21 cellular contexts compared by ENCODE assay signal in the genomic region with DNA sequence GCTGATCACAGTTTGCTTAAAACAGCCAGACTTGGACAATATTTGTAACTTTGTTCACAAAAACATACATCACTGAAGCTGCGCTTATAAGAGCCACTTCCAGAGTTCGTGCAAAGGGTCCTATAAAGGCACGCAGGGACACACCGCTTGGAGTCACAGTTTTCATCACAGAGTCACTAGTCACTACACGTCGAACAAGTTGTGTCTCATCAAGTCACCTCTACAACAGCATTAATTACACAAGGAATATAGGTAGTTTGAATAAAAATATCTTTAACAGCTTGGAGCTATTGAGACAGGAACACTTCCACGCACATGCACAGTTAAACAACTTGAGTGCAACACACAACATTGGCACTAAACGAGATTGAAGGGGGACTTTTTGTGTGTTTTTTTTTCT. TPM values are rescaled to one million over a fixed set of nuclear protein-coding genes. Genes with fewer than 3 reads are reported as not detected.
DNase-seq lines count a peak whose midpoint lies in the region; ATAC-seq and TF ChIP-seq lines count a peak whose summit lies in the region.
"Had no signal": no experiment of that assay in that cellular context is flagged by ENCODE, and none has a peak within 500 bp of the region (broad histone marks: within the 10 kb centered on the region; RNA-seq: fewer than 3 reads in every experiment).

No MANE protein-coding gene starts in this region.

- TSS peak; percentile 22 for BruUV-seq in MCF 10A (replicated peaks; lab: Mats Ljungman, UMichigan)

- H2AFZ ChIP-seq in GM23338 = no peak overlapping the region

- peaks cover 31% of the 10 kb centered on the region for H3K4me1 ChIP-seq in GM23338 (ENCODE audit: insufficient read depth)

- H3K4me1 Mint-ChIP-seq in GM23338 (peaks cover 21% of the 10 kb centered on the region), MCF 10A (ENCODE audit: insufficient read depth, unreplicated experiment) (peaks cover 39% of the 10 kb centered on the region), progenitor cell of endocrine pancreas (ENCODE audit: low read depth) (peaks cover 46% of the 10 kb centered on the region)
- H3K4me1 Mint-ChIP-seq in activated CD4-positive, alpha-beta T cell treated with anti-CD3 and anti-CD28 coated beads, Interleukin-2, amount 10 ng/mL, durations not matched to agents 24 days and 14 days = no peaks in the 10 kb centered on the region

- no peak overlapping the region for H3K27ac Mint-ChIP-seq in GM23338
- H3K27ac Mint-ChIP-seq in MCF 10A (ENCODE audit: low read depth, unreplicated experiment) = peak overlapping the region; percentile 99
- H3K27ac Mint-ChIP-seq in progenitor cell of endocrine pancreas = peak overlapping the region; percentile 92
- no peak overlapping the region for H3K27ac Mint-ChIP-seq in activated CD4-positive, alpha-beta T cell treated with anti-CD3 and anti-CD28 coated beads, Interleukin-2, amount 10 ng/mL, durations not matched to agents 24 days and 14 days
- H3K27ac Mint-ChIP-seq: activated B cell treated with CpG ODN at 0.5 μM for 24 hours, endodermal cell, T-cell had no signal

- CTCF ChIA-PET in MCF 10A (lab: Yijun Ruan, JAX) = interaction anchor here (0.6 to 6.7 kb wide), 17 partner anchors 9 to 451 kb away, joined by 3 to 190 read pairs (median 5); no protein-coding TSS in a partner anchor

- no peaks in the 10 kb centered on the region for H3K36me3 ChIP-seq in GM23338 (ENCODE audit: insufficient read depth)
- peaks cover 3% of the 10 kb centered on the region for H3K36me3 ChIP-seq in kidney epithelial cell (ENCODE audit: control insufficient read depth, insufficient read depth, low read length)

- POLR2A ChIA-PET in MCF 10A (lab: Yijun Ruan, JAX) = interaction anchor here (0.6 to 7.2 kb wide), 24 partner anchors 9 to 1215 kb away, joined by 3 to 459 read pairs (median 18); a partner anchor contains a TSS

- H3K36me3 Mint-ChIP-seq in GM23338 (ENCODE audit: low read depth) (no peaks in the 10 kb centered on the region; the same call in 2 of the 3 replicates), MCF 10A (ENCODE audit: insufficient read depth, unreplicated experiment) (peaks cover 29% of the 10 kb centered on the region), progenitor cell of endocrine pancreas (ENCODE audit: insufficient read depth) (peaks cover 4% of the 10 kb centered on the region)
- no peaks in the 10 kb centered on the region for H3K36me3 Mint-ChIP-seq in activated CD4-positive, alpha-beta T cell treated with anti-CD3 and anti-CD28 coated beads, Interleukin-2, amount 10 ng/mL, durations not matched to agents 24 days and 14 days (ENCODE audit: low read depth)
- H3K36me3 Mint-ChIP-seq: T-cell had no signal

- no peak overlapping the region for H3K27ac ChIP-seq in GM23338 (ENCODE audit: low read depth)
- H3K27ac ChIP-seq: HL-60 had no signal

- H3K27me3 Mint-ChIP-seq in GM23338 (ENCODE audit: insufficient read depth, low read depth, poor library complexity) (peaks cover 100% of the 10 kb centered on the region), MCF 10A (ENCODE audit: insufficient read depth, unreplicated experiment) (no peaks in the 10 kb centered on the region), progenitor cell of endocrine pancreas (peaks cover 28% of the 10 kb centered on the region)
- H3K27me3 Mint-ChIP-seq in activated CD4-positive, alpha-beta T cell treated with anti-CD3 and anti-CD28 coated beads, Interleukin-2, amount 10 ng/mL, durations not matched to agents 24 days and 14 days = peaks cover 23% of the 10 kb centered on the region

- no peaks in the 10 kb centered on the region for H3K79me2 ChIP-seq in GM23338 (replicated peaks; ENCODE audit: insufficient read depth)

- no peaks in the 10 kb centered on the region for H3K9me2 ChIP-seq in GM23338 (ENCODE audit: insufficient read depth)

- DNase-seq in GM23338 (ENCODE audit: low spot score) (no peak), MCF 10A (ENCODE audit: unreplicated experiment) (peak; percentile 55), kidney epithelial cell (ENCODE audit: low read depth) (no peak), progenitor cell of endocrine pancreas (ENCODE audit: low spot score, unreplicated experiment) (no peak), SIG-M5 treated with dmso at 0.1 percent for 504 hours (lab: John Stamatoyannopoulos, UW; ENCODE audit: unreplicated experiment) (no peak), MV-4-11 (lab: John Stamatoyannopoulos, UW) (no peak)
- no peak for DNase-seq in activated CD4-positive, alpha-beta T cell treated with anti-CD3 and anti-CD28 coated beads, Interleukin-2, amount 10 ng/mL, durations not matched to agents 24 days and 14 days
- DNase-seq: ACHN; activated B cell treated with CpG ODN at 0.5 μM for 24 hours; activated CD8-positive, alpha-beta memory T cell treated with anti-CD3 and anti-CD28 coated beads for 24 hours; cerebellar nuclear complex; foreskin melanocyte; GF-D8; NCI-H2029 treated with DMSO at 0.1 percent for 48 hours; T-cell had no signal

- H3K4me3 ChIP-seq in GM23338 = no peak overlapping the region
- H3K4me3 ChIP-seq in kidney epithelial cell (ENCODE audit: low read depth, low read length) = peak overlapping the region; percentile 72
- H3K4me3 ChIP-seq: GM12878 had no signal

- H3K9me3 Mint-ChIP-seq in GM23338 (peaks cover 10% of the 10 kb centered on the region; the same call in 2 of the 3 replicates), MCF 10A (ENCODE audit: unreplicated experiment) (no peaks in the 10 kb centered on the region), progenitor cell of endocrine pancreas (ENCODE audit: low read depth) (no peaks in the 10 kb centered on the region)
- H3K9me3 Mint-ChIP-seq in activated CD4-positive, alpha-beta T cell treated with anti-CD3 and anti-CD28 coated beads, Interleukin-2, amount 10 ng/mL, durations not matched to agents 24 days and 14 days = no peaks in the 10 kb centered on the region
- H3K9me3 Mint-ChIP-seq: activated B cell treated with CpG ODN at 0.5 μM for 24 hours, T-cell had no signal

- ATAC-seq in GM23338 = no peak
- no peak for ATAC-seq in GM19463 (IDR thresholded peaks at IDR 0.05; ENCODE audit: unreplicated experiment)
- ATAC-seq: GM12878, HCT116, T-cell had no signal

- H3K4me2 ChIP-seq in GM23338 = no peak overlapping the region

- H3F3A ChIP-seq in GM23338 (replicated peaks; ENCODE audit: low read depth) = peaks cover 37% of the 10 kb centered on the region

- TF ChIP-seq CTCF in GM23338 (conservative IDR thresholded peaks at IDR 0.05; ENCODE audit: low read depth in 2 of 2) (no peak), MCF 10A (IDR thresholded peaks at IDR 0.05; ENCODE audit: unreplicated experiment) (no peak), kidney epithelial cell (IDR thresholded peaks at IDR 0.05; ENCODE audit: insufficient read depth, low read length, poor library complexity, severe bottlenecking) (no peak), progenitor cell of endocrine pancreas (IDR thresholded peaks at IDR 0.05; ENCODE audit: unreplicated experiment) (no peak)

- H4K20me1 ChIP-seq in GM23338 (replicated peaks; ENCODE audit: insufficient read depth) = peaks cover 39% of the 10 kb centered on the region

- intact Hi-C loops in MCF 10A (cut with micrococcal nuclease) = loop anchor here (5.0 kb wide), 3 partner anchors 474 to 939 kb away; a partner anchor contains a TSS
- intact Hi-C loops in activated CD4-positive, alpha-beta T cell treated with anti-CD3 and anti-CD28 coated beads, Interleukin-2, amount 10 ng/mL, durations not matched to agents 24 days and 14 days (cut with micrococcal nuclease) = no loop called here

- H3K4me3 Mint-ChIP-seq in GM23338 (no peak overlapping the region; the same call in 2 of the 3 replicates), MCF 10A (ENCODE audit: unreplicated experiment) (peak overlapping the region; percentile 100), progenitor cell of endocrine pancreas (ENCODE audit: low read depth) (peak overlapping the region; percentile 93)
- no peak overlapping the region for H3K4me3 Mint-ChIP-seq in activated CD4-positive, alpha-beta T cell treated with anti-CD3 and anti-CD28 coated beads, Interleukin-2, amount 10 ng/mL, durations not matched to agents 24 days and 14 days
- H3K4me3 Mint-ChIP-seq: activated B cell treated with CpG ODN at 0.5 μM for 24 hours, T-cell had no signal

- H3K27me3 ChIP-seq in GM23338 (ENCODE audit: insufficient read depth) (peaks cover 100% of the 10 kb centered on the region), kidney epithelial cell (ENCODE audit: control insufficient read depth, insufficient read depth, low read length) (peaks cover 2% of the 10 kb centered on the region)

RNA-seq across cellular contexts. Expression of a gene that starts 2.3 kb away (rescaled TPM):
- not detected in 2 replicates for total RNA-seq in GM23338 (2014; rRNA removed; shearing (Covaris generic))
- not detected in 2 replicates for polyA plus RNA-seq in GM23338 (2016; fragmentation: Nextera tagmentation; extraction: Ambion mirVana)
- total RNA-seq in MCF 10A (2022) = 7.4 and 8.8 TPM in 2 replicates
- total RNA-seq in kidney epithelial cell = 18.8 and 19.1 TPM in 2 replicates
- 12.6 and 18.1 TPM in 2 replicates for total RNA-seq in progenitor cell of endocrine pancreas
- total RNA-seq in activated CD4-positive, alpha-beta T cell treated with anti-CD3 and anti-CD28 coated beads, Interleukin-2, amount 10 ng/mL, durations not matched to agents 24 days and 14 days = not detected in 2 replicates
- total RNA-seq: activated B cell treated with CpG ODN at 0.5 μM for 24 hours, endodermal cell had no signal

RNA-seq across cellular contexts. Expression of a gene that starts 6.4 kb away (rescaled TPM):
- not detected in 2 replicates for total RNA-seq in GM23338 (2014; rRNA removed; shearing (Covaris generic))
- polyA plus RNA-seq in GM23338 (2016; fragmentation: Nextera tagmentation; extraction: Ambion mirVana) = not detected in 2 replicates
- 0.96 and 2.0 TPM in 2 replicates for total RNA-seq in MCF 10A (2022)
- total RNA-seq in kidney epithelial cell = 4.8 and 10.5 TPM in 2 replicates
- 0.38 TPM in 1 of 2 replicates, not detected in the other for total RNA-seq in progenitor cell of endocrine pancreas
- not detected in 2 replicates for total RNA-seq in activated CD4-positive, alpha-beta T cell treated with anti-CD3 and anti-CD28 coated beads, Interleukin-2, amount 10 ng/mL, durations not matched to agents 24 days and 14 days
- total RNA-seq: activated B cell treated with CpG ODN at 0.5 μM for 24 hours, endodermal cell, GM12878 had no signal

RNA-seq across cellular contexts. Expression of a gene that starts 10.6 kb away (rescaled TPM):
- not detected in 2 replicates for total RNA-seq in GM23338 (2014; rRNA removed; shearing (Covaris generic))
- polyA plus RNA-seq in GM23338 (2016; fragmentation: Nextera tagmentation; extraction: Ambion mirVana) = not detected in 2 replicates
- 2.6 and 3.7 TPM in 2 replicates for total RNA-seq in MCF 10A (2022)
- total RNA-seq in kidney epithelial cell = 4.5 and 7.4 TPM in 2 replicates
- 13.7 TPM in 2 replicates for total RNA-seq in progenitor cell of endocrine pancreas
- total RNA-seq in activated CD4-positive, alpha-beta T cell treated with anti-CD3 and anti-CD28 coated beads, Interleukin-2, amount 10 ng/mL, durations not matched to agents 24 days and 14 days = not detected in 2 replicates
- total RNA-seq: endodermal cell, GM12878 had no signal

RNA-seq across cellular contexts. Expression of a gene that starts 11.2 kb away (rescaled TPM):
- not detected in 2 replicates for total RNA-seq in GM23338 (2014; rRNA removed; shearing (Covaris generic))
- not detected in 2 replicates for polyA plus RNA-seq in GM23338 (2016; fragmentation: Nextera tagmentation; extraction: Ambion mirVana)
- 8.2 and 14.0 TPM in 2 replicates for total RNA-seq in MCF 10A (2022)
- 17.3 and 26.4 TPM in 2 replicates for total RNA-seq in kidney epithelial cell
- 77.4 and 85.5 TPM in 2 replicates for total RNA-seq in progenitor cell of endocrine pancreas
- total RNA-seq in activated CD4-positive, alpha-beta T cell treated with anti-CD3 and anti-CD28 coated beads, Interleukin-2, amount 10 ng/mL, durations not matched to agents 24 days and 14 days = not detected in 2 replicates
- total RNA-seq: activated B cell treated with CpG ODN at 0.5 μM for 24 hours, endodermal cell, GM12878 had no signal

RNA-seq across cellular contexts. Expression of a gene that starts 15.3 kb away (rescaled TPM):
- total RNA-seq in GM23338 (2014; rRNA removed; shearing (Covaris generic)) = not detected in 2 replicates
- 0.24 TPM in 1 of 2 replicates, not detected in the other for polyA plus RNA-seq in GM23338 (2016; fragmentation: Nextera tagmentation; extraction: Ambion mirVana)
- total RNA-seq in MCF 10A (2022) (0.29 and 0.44 TPM in 2 replicates), kidney epithelial cell (28.8 and 34.2 TPM in 2 replicates), progenitor cell of endocrine pancreas (1.4 and 1.5 TPM in 2 replicates)
- total RNA-seq in activated CD4-positive, alpha-beta T cell treated with anti-CD3 and anti-CD28 coated beads, Interleukin-2, amount 10 ng/mL, durations not matched to agents 24 days and 14 days = not detected in 2 replicates
- total RNA-seq: activated B cell treated with CpG ODN at 0.5 μM for 24 hours, endodermal cell, GM12878, mucosa of gallbladder had no signal
- polyA plus RNA-seq: GM12878 had no signal

Comparison
In these comparisons a context has a peak if more than half of its experiments do, and no peak if none do; other contexts are left out.
1. H3K27ac Mint-ChIP-seq: peak in MCF 10A (single experiment) and progenitor cell of endocrine pancreas (single experiment); none in GM23338 (single experiment) and activated CD4-positive, alpha-beta T cell treated with anti-CD3 and anti-CD28 coated beads, Interleukin-2, amount 10 ng/mL, durations not matched to agents 24 days and 14 days (single experiment).
2. H3K4me3 Mint-ChIP-seq: peak in MCF 10A (single experiment) and progenitor cell of endocrine pancreas (single experiment); none in GM23338 (single experiment) and activated CD4-positive, alpha-beta T cell treated with anti-CD3 and anti-CD28 coated beads, Interleukin-2, amount 10 ng/mL, durations not matched to agents 24 days and 14 days (single experiment).